ENCODE assay signal across 16 cellular contexts in the genomic region with DNA sequence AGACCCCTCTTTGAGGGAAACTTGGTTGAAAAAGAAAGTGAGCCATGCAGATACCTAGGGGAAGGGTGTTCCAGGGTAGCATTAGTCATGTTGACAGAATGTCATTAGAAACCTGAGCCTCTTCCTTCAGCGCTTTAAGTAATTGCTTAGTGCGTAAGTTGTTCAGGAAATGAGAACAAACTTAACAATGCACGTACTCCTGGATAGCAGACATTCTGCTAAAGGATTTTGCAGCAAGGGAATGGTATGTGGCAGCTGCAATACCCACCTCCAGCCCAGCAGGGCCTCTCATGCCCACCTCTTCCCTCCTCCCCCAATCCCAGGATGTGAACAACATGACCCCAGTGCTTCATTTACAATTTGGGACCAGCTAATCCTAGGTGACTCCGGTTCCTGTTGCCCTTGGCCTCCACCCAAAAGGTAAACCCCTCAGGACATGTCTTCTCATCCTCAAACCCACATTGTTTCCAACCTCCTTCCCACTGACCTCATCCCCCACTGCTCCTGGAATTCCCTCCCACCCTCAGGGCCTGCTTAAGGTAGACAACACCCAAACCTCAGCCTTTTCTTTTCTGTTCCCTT.
A peak's percentile ranks its signal among the peaks of the same experiment; 100 is the strongest.
DNase-seq lines count a peak whose midpoint lies in the region; ATAC-seq and TF ChIP-seq lines count a peak whose summit lies in the region.
"Had no signal": no experiment of that assay in that cellular context is flagged by ENCODE, and none has a peak within 500 bp of the region (broad histone marks: within the 10 kb centered on the region; RNA-seq: fewer than 3 reads in every experiment).

No MANE protein-coding gene starts in this region.

- no peaks in the 10 kb centered on the region for H3K23me2 ChIP-seq in H9 (ENCODE audit: insufficient read length, low read depth, low read length, poor library complexity, severe bottlenecking)

- H3K36me3 ChIP-seq in RWPE2 (ENCODE audit: low read depth) (peaks cover 5% of the 10 kb centered on the region), mucosa of descending colon (ENCODE audit: low read depth) (no peaks in the 10 kb centered on the region)
- H3K36me3 ChIP-seq: HAP-1 had no signal

- peak overlapping the region in 1 of 3 experiments; percentile 0; a peak in 1 of 7 replicates for H3K27ac Mint-ChIP-seq in H9
- H3K27ac Mint-ChIP-seq: activated CD4-positive, alpha-beta T cell treated with anti-CD3 and anti-CD28 coated beads for 36 hours; activated naive CD8-positive, alpha-beta T cell treated with anti-CD3 and anti-CD28 coated beads, Interleukin-2, amount 10 ng/mL, durations not matched to agents 7 days and 5 days; CD8-positive, alpha-beta T cell; IgD-negative memory B cell; stimulated activated naive CD8-positive, alpha-beta T cell treated with anti-CD3 and anti-CD28 coated beads, Interleukin-15, amount 100 ng/mL, for 72 hours had no signal

- H3K23ac ChIP-seq in H9 (ENCODE audit: insufficient read length, low read depth, low read length) = no peak overlapping the region

- no peak overlapping the region for H2BK20ac ChIP-seq in H9 (ENCODE audit: low read depth, low read length, poor library complexity, severe bottlenecking)

- no peaks in the 10 kb centered on the region for H4K20me1 ChIP-seq in H9 (ENCODE audit: control insufficient read depth, insufficient read depth, insufficient read length)

- H3K4me3 Mint-ChIP-seq in H9 = no peak overlapping the region
- H3K4me3 Mint-ChIP-seq: activated CD4-positive, alpha-beta T cell treated with anti-CD3 and anti-CD28 coated beads for 36 hours; activated naive CD8-positive, alpha-beta T cell treated with anti-CD3 and anti-CD28 coated beads, Interleukin-2, amount 10 ng/mL, durations not matched to agents 7 days and 5 days; CD8-positive, alpha-beta T cell; IgD-negative memory B cell; stimulated activated naive CD8-positive, alpha-beta T cell treated with anti-CD3 and anti-CD28 coated beads, Interleukin-15, amount 100 ng/mL, for 72 hours had no signal

- no peaks in the 10 kb centered on the region for H3K79me1 ChIP-seq in H9 (ENCODE audit: insufficient read depth, low read depth, low read length, poor library complexity, severe bottlenecking)

- DNase-seq in H9 (peak; percentile 36), RWPE2 (ENCODE audit: low spot score) (peak; percentile 98), fibroblast of peridontal ligament (ENCODE audit: extremely low read depth) (peak; percentile 24), mucosa of descending colon (no peak), SKM-1 (lab: John Stamatoyannopoulos, UW; ENCODE audit: unreplicated experiment) (no peak)
- DNase-seq in activated CD4-positive, alpha-beta T cell treated with anti-CD3 and anti-CD28 coated beads for 4 hours = no peak
- DNase-seq: activated CD4-positive, alpha-beta T cell treated with anti-CD3 and anti-CD28 coated beads for 36 hours; activated naive CD8-positive, alpha-beta T cell treated with anti-CD3 and anti-CD28 coated beads, Interleukin-2, amount 10 ng/mL, durations not matched to agents 7 days and 5 days; CD8-positive, alpha-beta T cell; midbrain; RPMI8226; stimulated activated naive CD8-positive, alpha-beta T cell treated with anti-CD3 and anti-CD28 coated beads, Interleukin-15, amount 100 ng/mL, for 72 hours had no signal

- ATAC-seq in RWPE2 (ENCODE audit: low read depth) (peak; percentile 74), mucosa of descending colon (no peak), HG03520 (IDR thresholded peaks at IDR 0.05; ENCODE audit: unreplicated experiment) (no peak)
- ATAC-seq: activated CD4-positive, alpha-beta T cell treated with anti-CD3 and anti-CD28 coated beads for 36 hours; CD8-positive, alpha-beta T cell; stimulated activated naive CD8-positive, alpha-beta T cell treated with anti-CD3 and anti-CD28 coated beads, Interleukin-15, amount 100 ng/mL, for 72 hours had no signal

- no peak overlapping the region for H3K9ac ChIP-seq in H9 (ENCODE audit: extremely low read depth, insufficient read length, low read length)

- no peaks in the 10 kb centered on the region for H3K27me3 Mint-ChIP-seq in H9 (ENCODE audit: low read depth)
- H3K27me3 Mint-ChIP-seq: activated CD4-positive, alpha-beta T cell treated with anti-CD3 and anti-CD28 coated beads for 36 hours; activated naive CD8-positive, alpha-beta T cell treated with anti-CD3 and anti-CD28 coated beads, Interleukin-2, amount 10 ng/mL, durations not matched to agents 7 days and 5 days; IgD-negative memory B cell; stimulated activated naive CD8-positive, alpha-beta T cell treated with anti-CD3 and anti-CD28 coated beads, Interleukin-15, amount 100 ng/mL, for 72 hours had no signal

- no peak overlapping the region for H2BK12ac ChIP-seq in H9 (ENCODE audit: insufficient read length, low read depth, low read length)

- H3K4me3 ChIP-seq in RWPE2 (ENCODE audit: severe bottlenecking) (no peak overlapping the region), mucosa of descending colon (no peak overlapping the region)
- H3K4me3 ChIP-seq: HAP-1 had no signal

- no peak overlapping the region for H2BK5ac ChIP-seq in H9 (ENCODE audit: insufficient read length, low read length)

- no peaks in the 10 kb centered on the region for H3K9me3 Mint-ChIP-seq in H9
- H3K9me3 Mint-ChIP-seq: CD8-positive, alpha-beta T cell; IgD-negative memory B cell had no signal

- TF ChIP-seq CTCF in 22Rv1 (IDR thresholded peaks at IDR 0.05) (no peak), H9 (conservative IDR thresholded peaks at IDR 0.05) (no peak), RWPE2 (IDR thresholded peaks at IDR 0.05; ENCODE audit: poor library complexity, severe bottlenecking) (no peak), mucosa of descending colon (IDR thresholded peaks at IDR 0.05) (no peak)

- H3K4me1 Mint-ChIP-seq in H9 = peaks cover 21 to 22% of the 10 kb centered on the region in 2 experiments
- H3K4me1 Mint-ChIP-seq: activated CD4-positive, alpha-beta T cell treated with anti-CD3 and anti-CD28 coated beads for 36 hours; IgD-negative memory B cell; stimulated activated naive CD8-positive, alpha-beta T cell treated with anti-CD3 and anti-CD28 coated beads, Interleukin-15, amount 100 ng/mL, for 72 hours had no signal

- no CpG with 5 or more reads among the region's 4 CpGs for WGBS in H9 (ENCODE audit: extremely low coverage, insufficient read length, low lambda C conversion rate)

- no peak overlapping the region for H2AFZ ChIP-seq in H9 (ENCODE audit: low read length)

- H2BK120ac ChIP-seq in H9 (ENCODE audit: low read depth, low read length, poor library complexity, severe bottlenecking) = no peak overlapping the region

- H3K4ac ChIP-seq in H9 (ENCODE audit: low read depth, low read length) = no peak overlapping the region

- H3K18ac ChIP-seq in H9 (ENCODE audit: insufficient read length, low read depth, low read length) = peak overlapping the region; percentile 2

- H3K4me1 ChIP-seq in H9 (ENCODE audit: insufficient read depth, low read length) (peaks cover 2% of the 10 kb centered on the region; the same call in 1 of the 2 replicates), RWPE2 (ENCODE audit: insufficient read depth, poor library complexity, severe bottlenecking) (peaks cover 51% of the 10 kb centered on the region), mucosa of descending colon (ENCODE audit: low read depth) (no peaks in the 10 kb centered on the region)
- H3K4me1 ChIP-seq: HAP-1 had no signal

- H3K27me3 ChIP-seq in H9 (ENCODE audit: insufficient read depth, low read length) (no peaks in the 10 kb centered on the region), RWPE2 (ENCODE audit: insufficient read depth, poor library complexity, severe bottlenecking) (no peaks in the 10 kb centered on the region)

- no peaks in the 10 kb centered on the region for H3K36me3 Mint-ChIP-seq in H9 (ENCODE audit: insufficient read depth in 1 of 3, low read depth in 3 of 3)
- H3K36me3 Mint-ChIP-seq: CD8-positive, alpha-beta T cell had no signal

- no peaks in the 10 kb centered on the region for H3K9me3 ChIP-seq in H9 (ENCODE audit: control insufficient read depth, low read depth, low read length)
- no peaks in the 10 kb centered on the region for H3K9me3 ChIP-seq in RWPE2 (ENCODE audit: severe bottlenecking)
- H3K9me3 ChIP-seq in mucosa of descending colon = no peaks in the 10 kb centered on the region
- H3K9me3 ChIP-seq: HAP-1 had no signal

- H2BK15ac ChIP-seq in H9 (ENCODE audit: low read depth, low read length) = no peak overlapping the region

- H3K27ac ChIP-seq in 22Rv1 (peak overlapping the region; percentile 47), H9 (ENCODE audit: insufficient read length, low read depth, low read length) (no peak overlapping the region), RWPE2 (ENCODE audit: poor library complexity, severe bottlenecking) (peak overlapping the region; percentile 100)

- no peaks in the 10 kb centered on the region for H3K79me2 ChIP-seq in H9 (ENCODE audit: insufficient read depth, low read length)

- intact Hi-C loops in mucosa of descending colon (cut with DNase I, micrococcal nuclease) = no loop called here

- no peak overlapping the region for H2AK5ac ChIP-seq in H9 (ENCODE audit: insufficient read length, low read length)

- H3K14ac ChIP-seq in H9 (ENCODE audit: insufficient read depth, low read length) = no peak overlapping the region

- H3K56ac ChIP-seq in H9 (ENCODE audit: insufficient read length, low read depth, low read length) = no peak overlapping the region

- H4K8ac ChIP-seq in H9 (replicated peaks; ENCODE audit: insufficient read length, low read depth, low read length) = no peak overlapping the region

- H4K5ac ChIP-seq in H9 (ENCODE audit: insufficient read length, low read depth, low read length) = no peak overlapping the region

- no peak overlapping the region for H4K91ac ChIP-seq in H9 (ENCODE audit: insufficient read length, low read depth, low read length)

- no peak overlapping the region for H3K4me2 ChIP-seq in H9 (ENCODE audit: insufficient read depth, insufficient read length, low read length)

- no peak overlapping the region for H3T11ph ChIP-seq in H9 (ENCODE audit: low read length)

Comparison
In these comparisons a context has a peak if more than half of its experiments do, and no peak if none do; other contexts are left out.
1. DNase-seq: peak in H9 (single experiment), RWPE2 (single experiment) and fibroblast of peridontal ligament (single experiment); none in mucosa of descending colon (0 of 3), SKM-1 (single experiment) and activated CD4-positive, alpha-beta T cell treated with anti-CD3 and anti-CD28 coated beads for 4 hours (0 of 2).